18 cellular contexts compared by ENCODE assay signal in genomic region chr22:35938226-35938625, GRCh38.
DNase-seq lines count a peak whose midpoint lies in the region; ATAC-seq and TF ChIP-seq lines count a peak whose summit lies in the region.
"Had no signal": no experiment of that assay in that cellular context is flagged by ENCODE, and none has a peak within 500 bp of the region (broad histone marks: within the 10 kb centered on the region; RNA-seq: fewer than 3 reads in every experiment).

No MANE protein-coding gene starts in this region.

- intact Hi-C loops in left cardiac atrium (cut with DNase I), result loop anchor here in 1 of 2 donors (10.0 kb wide), 1 partner anchor 127 kb away; no protein-coding TSS in a partner anchor
- intact Hi-C loops in activated CD4-positive, alpha-beta memory T cell treated with anti-CD3 and anti-CD28 coated beads for 36 hours (cut with micrococcal nuclease), result no loop called here

- no peaks in the 10 kb centered on the region for H3K27me3 ChIP-seq in cardiac muscle cell
- H3K27me3 ChIP-seq: BLaER1 treated with 17β-estradiol and CSF1 and Interleukin-3, amounts not matched to agents 10 nM and 100 nM had no signal

- peak overlapping the region; percentile 63 for H3K27ac ChIP-seq in cardiac muscle cell
- H3K27ac ChIP-seq: 22Rv1; BLaER1 treated with 17β-estradiol and CSF1 and Interleukin-3, amounts not matched to agents 10 nM and 100 nM; RWPE1 had no signal

- no peaks in the 10 kb centered on the region for H3K4me1 ChIP-seq in cardiac muscle cell (ENCODE audit: low read depth)
- H3K4me1 ChIP-seq: BLaER1 treated with 17β-estradiol and CSF1 and Interleukin-3, amounts not matched to agents 10 nM and 100 nM had no signal

- TF ChIP-seq CTCF in cardiac muscle cell (IDR thresholded peaks at IDR 0.05; ENCODE audit: low read depth, low read length) (no peak), fibroblast of mammary gland (conservative IDR thresholded peaks at IDR 0.05; ENCODE audit: control insufficient read depth, insufficient read depth, low read depth, low read length) (no peak), nephron progenitor cell (IDR thresholded peaks at IDR 0.05) (no peak)

- H3K36me3 ChIP-seq in cardiac muscle cell, result peaks cover 3% of the 10 kb centered on the region
- H3K36me3 ChIP-seq: BLaER1 treated with 17β-estradiol and CSF1 and Interleukin-3, amounts not matched to agents 10 nM and 100 nM had no signal

- no peaks in the 10 kb centered on the region for H3K27me3 Mint-ChIP-seq in nephron progenitor cell (ENCODE audit: low read depth, poor library complexity)
- peaks cover 8% of the 10 kb centered on the region for H3K27me3 Mint-ChIP-seq in activated CD4-positive, alpha-beta memory T cell treated with anti-CD3 and anti-CD28 coated beads for 36 hours

- H3K4me3 ChIP-seq in cardiac muscle cell (no peak overlapping the region), fibroblast of mammary gland (ENCODE audit: control insufficient read depth, low read depth, low read length) (no peak overlapping the region)
- H3K4me3 ChIP-seq: BLaER1 treated with 17β-estradiol and CSF1 and Interleukin-3, amounts not matched to agents 10 nM and 100 nM had no signal

- no peak for ATAC-seq in left cardiac atrium
- ATAC-seq in HG02970 (IDR thresholded peaks at IDR 0.05; ENCODE audit: low FRiP score, unreplicated experiment), result no peak
- ATAC-seq: PC-3 had no signal

- peak overlapping the region; percentile 78 for H3K27ac Mint-ChIP-seq in nephron progenitor cell
- H3K27ac Mint-ChIP-seq in activated CD4-positive, alpha-beta memory T cell treated with anti-CD3 and anti-CD28 coated beads for 36 hours, result no peak overlapping the region

- CTCF ChIA-PET in activated CD4-positive, alpha-beta memory T cell treated with anti-CD3 and anti-CD28 coated beads for 36 hours (lab: Charles Lee), result no interaction called here

- H3K36me3 Mint-ChIP-seq in nephron progenitor cell (ENCODE audit: low read depth), result peaks cover 17% of the 10 kb centered on the region
- H3K36me3 Mint-ChIP-seq in activated CD4-positive, alpha-beta memory T cell treated with anti-CD3 and anti-CD28 coated beads for 36 hours, result no peaks in the 10 kb centered on the region

- no peaks in the 10 kb centered on the region for H3K9me3 Mint-ChIP-seq in nephron progenitor cell
- no peaks in the 10 kb centered on the region for H3K9me3 Mint-ChIP-seq in activated CD4-positive, alpha-beta memory T cell treated with anti-CD3 and anti-CD28 coated beads for 36 hours

- no peaks in the 10 kb centered on the region for H3K9me3 ChIP-seq in cardiac muscle cell (ENCODE audit: low read depth)
- H3K9me3 ChIP-seq: BLaER1 treated with 17β-estradiol and CSF1 and Interleukin-3, amounts not matched to agents 10 nM and 100 nM had no signal

- no peak overlapping the region for H3K4me3 Mint-ChIP-seq in nephron progenitor cell
- H3K4me3 Mint-ChIP-seq in activated CD4-positive, alpha-beta memory T cell treated with anti-CD3 and anti-CD28 coated beads for 36 hours, result no peak overlapping the region

- H3K4me1 Mint-ChIP-seq in nephron progenitor cell, result peaks cover 54% of the 10 kb centered on the region
- H3K4me1 Mint-ChIP-seq in activated CD4-positive, alpha-beta memory T cell treated with anti-CD3 and anti-CD28 coated beads for 36 hours (ENCODE audit: low read depth), result no peaks in the 10 kb centered on the region

- POLR2A ChIA-PET in activated CD4-positive, alpha-beta memory T cell treated with anti-CD3 and anti-CD28 coated beads for 36 hours (lab: Charles Lee), result no interaction called here

- DNase-seq in cardiac muscle cell (ENCODE audit: low read depth in 1 of 2, low spot score in 1 of 2) (no peak), left cardiac atrium (no peak), fibroblast of mammary gland (ENCODE audit: low read depth) (peak; percentile 65), nephron progenitor cell (no peak), cerebellar cortex (ENCODE audit: low spot score) (no peak)
- DNase-seq in activated CD4-positive, alpha-beta memory T cell treated with anti-CD3 and anti-CD28 coated beads for 36 hours, result no peak
- no peak for DNase-seq in stimulated activated naive CD4-positive, alpha-beta T cell treated with Interleukin-2 at 50 U/mL for 16 hours (lab: John Stamatoyannopoulos, UW)
- DNase-seq: DMS79 treated with DMSO at 0.1 percent for 48 hours, GOT3, NCI-H1048, NCI-H1436 treated with DMSO at 0.1 percent for 48 hours, NCI-H2081, NCI-H774, PC-3 had no signal
